Comparison of ENCODE assay signal across 1 cellular context in the genomic region with DNA sequence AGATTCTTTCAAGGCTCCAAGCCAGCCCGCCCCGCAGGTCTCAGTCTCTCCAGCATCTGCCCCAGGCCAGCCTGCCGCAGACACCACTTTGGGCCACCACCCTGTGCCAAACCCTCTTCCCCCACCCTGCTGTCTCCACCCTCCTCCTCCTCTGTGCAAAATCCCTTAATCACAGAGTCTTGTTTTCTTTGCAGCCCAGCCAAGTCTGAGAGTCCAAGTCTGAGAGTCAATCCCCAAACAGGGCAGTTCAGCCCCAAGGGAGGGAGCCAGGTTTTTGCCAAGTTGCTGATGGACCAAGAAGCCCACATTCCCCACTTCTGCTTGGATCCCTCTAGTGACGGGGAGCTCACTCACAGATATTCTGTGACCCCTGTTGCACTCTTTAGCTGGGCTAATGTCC.
TF ChIP-seq lines count a peak whose summit lies in the region.

No MANE protein-coding gene starts in this region.

TF ChIP-seq in IMR-90, 13 proteins besides CTCF, POLR2A, EP300 and RAD21 (continued from another document):
- TF ChIP-seq MAZ (IDR thresholded peaks at IDR 0.05; ENCODE audit: borderline replicate concordance, low read depth, low read length), result no peak
- TF ChIP-seq, protein P1, sequence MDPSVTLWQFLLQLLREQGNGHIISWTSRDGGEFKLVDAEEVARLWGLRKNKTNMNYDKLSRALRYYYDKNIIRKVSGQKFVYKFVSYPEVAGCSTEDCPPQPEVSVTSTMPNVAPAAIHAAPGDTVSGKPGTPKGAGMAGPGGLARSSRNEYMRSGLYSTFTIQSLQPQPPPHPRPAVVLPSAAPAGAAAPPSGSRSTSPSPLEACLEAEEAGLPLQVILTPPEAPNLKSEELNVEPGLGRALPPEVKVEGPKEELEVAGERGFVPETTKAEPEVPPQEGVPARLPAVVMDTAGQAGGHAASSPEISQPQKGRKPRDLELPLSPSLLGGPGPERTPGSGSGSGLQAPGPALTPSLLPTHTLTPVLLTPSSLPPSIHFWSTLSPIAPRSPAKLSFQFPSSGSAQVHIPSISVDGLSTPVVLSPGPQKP (IDR thresholded peaks at IDR 0.05; ENCODE audit: borderline replicate concordance, low read depth, low read length), result no peak
